Comparison of ENCODE assay signal across 8 cellular contexts in genomic region chr4:18021470-18021719, GRCh38. TPM values are rescaled to one million over a fixed set of nuclear protein-coding genes. Genes with fewer than 3 reads are reported as not detected.
DNase-seq lines count a peak whose midpoint lies in the region; ATAC-seq, FAIRE-seq and TF ChIP-seq lines count a peak whose summit lies in the region.

No MANE protein-coding gene starts in this region.

- FAIRE-seq in astrocyte (lab: Jason Lieb, UNC), result no peak

- peaks cover 3% of the 10 kb centered on the region for H3K36me3 Mint-ChIP-seq in activated CD8-positive, alpha-beta memory T cell treated with anti-CD3 and anti-CD28 coated beads, Interleukin-2, amount 10 ng/mL, durations not matched to agents 7 days and 5 days
- no peaks in the 10 kb centered on the region for H3K36me3 Mint-ChIP-seq in astrocyte (ENCODE audit: low read depth, unreplicated experiment)

- no peaks in the 10 kb centered on the region for H3K9me3 Mint-ChIP-seq in activated CD8-positive, alpha-beta memory T cell treated with anti-CD3 and anti-CD28 coated beads, Interleukin-2, amount 10 ng/mL, durations not matched to agents 7 days and 5 days (ENCODE audit: low read depth)
- no peaks in the 10 kb centered on the region for H3K9me3 Mint-ChIP-seq in astrocyte (ENCODE audit: unreplicated experiment)

- H3K27me3 Mint-ChIP-seq in activated CD8-positive, alpha-beta memory T cell treated with anti-CD3 and anti-CD28 coated beads, Interleukin-2, amount 10 ng/mL, durations not matched to agents 7 days and 5 days, result peaks cover 23% of the 10 kb centered on the region
- H3K27me3 Mint-ChIP-seq in astrocyte (ENCODE audit: low read depth, unreplicated experiment), result peaks cover 13% of the 10 kb centered on the region

- H3K27ac Mint-ChIP-seq in activated CD8-positive, alpha-beta memory T cell treated with anti-CD3 and anti-CD28 coated beads, Interleukin-2, amount 10 ng/mL, durations not matched to agents 7 days and 5 days, result peak overlapping the region; percentile 80
- H3K27ac Mint-ChIP-seq in astrocyte (ENCODE audit: unreplicated experiment), result no peak overlapping the region

- peak overlapping the region; percentile 78 for H3K4me3 Mint-ChIP-seq in activated CD8-positive, alpha-beta memory T cell treated with anti-CD3 and anti-CD28 coated beads, Interleukin-2, amount 10 ng/mL, durations not matched to agents 7 days and 5 days
- peak overlapping the region; percentile 93 for H3K4me3 Mint-ChIP-seq in astrocyte (ENCODE audit: unreplicated experiment)

- peaks cover 16% of the 10 kb centered on the region for H4K20me1 ChIP-seq in astrocyte (ENCODE audit: insufficient read depth, low read length)

- TF ChIP-seq EP300 in tibial nerve (IDR thresholded peaks at IDR 0.05), result no peak

- H3K4me1 ChIP-seq in astrocyte (ENCODE audit: insufficient read depth, low read length) (peaks cover 4% of the 10 kb centered on the region), left lung (peaks cover 9 to 16% of the 10 kb centered on the region in 2 donors), tibial nerve (peaks cover 0 to 25% (median 5%) of the 10 kb centered on the region in 4 donors)

- H3K79me2 ChIP-seq in astrocyte (ENCODE audit: insufficient read depth, low read length), result peaks cover 43% of the 10 kb centered on the region

- intact Hi-C loops in left lung (cut with DNase I), result no loop called here

- peak overlapping the region; percentile 73 for H2AFZ ChIP-seq in astrocyte (ENCODE audit: low read depth, low read length)

- H3K27me3 ChIP-seq in astrocyte (ENCODE audit: insufficient read depth, low read length) (peaks cover 6% of the 10 kb centered on the region), left lung (peaks cover 0 to 10% of the 10 kb centered on the region in 2 donors), tibial nerve (no peaks in the 10 kb centered on the region)

- no peak for TF ChIP-seq CTCF in astrocyte (IDR thresholded peaks at IDR 0.05; ENCODE audit: insufficient read depth, low read depth, low read length)
- TF ChIP-seq CTCF in left lung (IDR thresholded peaks at IDR 0.05), result no peak
- TF ChIP-seq CTCF in tibial nerve (IDR thresholded peaks at IDR 0.05), result no peak

- peaks cover 18% of the 10 kb centered on the region for H3K4me1 Mint-ChIP-seq in activated CD8-positive, alpha-beta memory T cell treated with anti-CD3 and anti-CD28 coated beads, Interleukin-2, amount 10 ng/mL, durations not matched to agents 7 days and 5 days
- no peaks in the 10 kb centered on the region for H3K4me1 Mint-ChIP-seq in astrocyte (ENCODE audit: low read depth, unreplicated experiment)

- H3K36me3 ChIP-seq in astrocyte (ENCODE audit: insufficient read depth, low read length), result no peaks in the 10 kb centered on the region
- H3K36me3 ChIP-seq in left lung, result no peaks in the 10 kb centered on the region
- H3K36me3 ChIP-seq in tibial nerve, result no peaks in the 10 kb centered on the region

- H3K4me3 ChIP-seq in astrocyte (ENCODE audit: insufficient read depth, low read depth, low read length) (peak overlapping the region; percentile 86), left lung (peak overlapping the region; percentile 91 to 93), tibial nerve (peak overlapping the region; percentile 74 to 98 (median 90))

- ATAC-seq in activated CD8-positive, alpha-beta memory T cell treated with anti-CD3 and anti-CD28 coated beads, Interleukin-2, amount 10 ng/mL, durations not matched to agents 7 days and 5 days, result no peak
- ATAC-seq in HG03378 (IDR thresholded peaks at IDR 0.05; ENCODE audit: unreplicated experiment) (peak; percentile 5), left lung (peak; percentile 1)

- CTCF ChIA-PET in activated CD8-positive, alpha-beta memory T cell treated with anti-CD3 and anti-CD28 coated beads, Interleukin-2, amount 10 ng/mL, durations not matched to agents 7 days and 5 days (lab: Charles Lee), result interaction anchor here (1.7 kb wide), 1 partner anchor 207 kb away, joined by 5 read pairs; no protein-coding TSS in a partner anchor

- H3K9me3 ChIP-seq in astrocyte (ENCODE audit: insufficient read depth, low read depth, low read length) (no peaks in the 10 kb centered on the region), left lung (no peaks in the 10 kb centered on the region), tibial nerve (no peaks in the 10 kb centered on the region)

- 0 to 3% methylated on average over 13 to 22 of the region's 34 CpGs for WGBS in tibial nerve, 2 donors

- H3K27ac ChIP-seq in astrocyte (ENCODE audit: low read depth, low read length), result peak overlapping the region; percentile 75
- H3K27ac ChIP-seq in left lung, result peak overlapping the region; percentile 95
- H3K27ac ChIP-seq in tibial nerve, result peak overlapping the region; percentile 91 to 97 (median 96)

- H3K9ac ChIP-seq in astrocyte (ENCODE audit: low read length), result peak overlapping the region; percentile 82

- TF ChIP-seq POLR2A in tibial nerve (IDR thresholded peaks at IDR 0.05), result peak; percentile 82 to 88

- peak overlapping the region; percentile 99 for H3K4me2 ChIP-seq in astrocyte (ENCODE audit: low read length)

- DNase-seq in activated CD8-positive, alpha-beta memory T cell treated with anti-CD3 and anti-CD28 coated beads, Interleukin-2, amount 10 ng/mL, durations not matched to agents 7 days and 5 days, result no peak
- no peak for DNase-seq in activated CD8-positive, alpha-beta memory T cell treated with anti-CD3 and anti-CD28 coated beads for 24 hours
- DNase-seq in astrocyte (ENCODE audit: low read depth) (no peak), left lung (no peak), tibial nerve (ENCODE audit: low spot score in 2 of 2) (peak in 1 of 2 donors; percentile 6), glomerular visceral epithelial cell (ENCODE audit: extremely low spot score) (no peak), cerebellar cortex (ENCODE audit: low spot score) (no peak)

RNA-seq across cellular contexts. Expression of gene LCORL, which starts 0.2 kb away (rescaled TPM):
- total RNA-seq in activated CD8-positive, alpha-beta memory T cell treated with anti-CD3 and anti-CD28 coated beads, Interleukin-2, amount 10 ng/mL, durations not matched to agents 7 days and 5 days, result 10 to 100 TPM; 13.8 to 20.9 TPM
- total RNA-seq in astrocyte (10.3 and 11.8 TPM in 2 replicates), left lung (10 to 100 TPM; 12.2 to 13.3 TPM), tibial nerve (10 to 100 TPM; 17.3 to 35.0 (median 18.7) TPM)
